Comparison of ENCODE assay signal across 8 cellular contexts in the genomic region with DNA sequence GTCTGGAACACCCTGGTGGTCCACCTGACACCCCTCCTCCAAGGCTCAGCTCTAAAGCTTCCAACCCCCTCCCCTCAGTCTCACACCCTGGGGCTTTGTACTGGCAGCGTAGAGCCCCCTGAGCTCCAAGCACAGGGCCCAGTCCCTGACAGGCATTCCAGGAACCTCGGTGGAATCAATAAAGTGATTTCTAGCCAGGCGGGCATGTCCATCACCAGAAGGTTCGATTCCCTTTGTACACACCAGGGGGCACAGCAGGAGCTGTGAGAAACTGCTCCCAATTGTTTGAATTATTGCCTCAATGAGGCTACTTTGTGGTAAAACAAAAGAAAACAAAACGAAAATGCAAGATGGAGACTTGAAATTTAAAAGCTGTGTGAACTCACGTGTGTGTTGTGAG. TPM values are rescaled to one million over a fixed set of nuclear protein-coding genes. Genes with fewer than 3 reads are reported as not detected.
A peak's percentile ranks its signal among the peaks of the same experiment; 100 is the strongest.
DNase-seq lines count a peak whose midpoint lies in the region; ATAC-seq and TF ChIP-seq lines count a peak whose summit lies in the region.

No MANE protein-coding gene starts in this region.

- H3K27ac ChIP-seq in DND-41 (ENCODE audit: low read length), result peak overlapping the region; percentile 4; the same call in 1 of the 2 replicates

- no peaks in the 10 kb centered on the region for H4K20me1 ChIP-seq in DND-41 (ENCODE audit: insufficient read depth, low read length)

- no peaks in the 10 kb centered on the region for H3K9me3 ChIP-seq in DND-41 (ENCODE audit: insufficient read depth, low read length, severe bottlenecking)

- no peaks in the 10 kb centered on the region for H3K9me3 Mint-ChIP-seq in activated CD4-positive, alpha-beta memory T cell treated with anti-CD3 and anti-CD28 coated beads, Interleukin-2, amount 10 ng/mL, durations not matched to agents 7 days and 5 days

- no peak overlapping the region for H3K4me3 Mint-ChIP-seq in activated CD4-positive, alpha-beta memory T cell treated with anti-CD3 and anti-CD28 coated beads, Interleukin-2, amount 10 ng/mL, durations not matched to agents 7 days and 5 days

- H3K4me2 ChIP-seq in DND-41 (ENCODE audit: insufficient read depth, low read length), result no peak overlapping the region

- no peaks in the 10 kb centered on the region for H3K36me3 ChIP-seq in DND-41 (ENCODE audit: insufficient read depth, low read length)

- TF ChIP-seq CTCF in DND-41 (IDR thresholded peaks at IDR 0.05; ENCODE audit: borderline replicate concordance, extremely low read depth, low read length, poor library complexity, severe bottlenecking), result peak; percentile 66
- peak; percentile 82 for TF ChIP-seq CTCF in retinal pigment epithelial cell (conservative IDR thresholded peaks at IDR 0.05; ENCODE audit: low read depth, low read length)

- H3K79me2 ChIP-seq in DND-41 (ENCODE audit: insufficient read depth, low read length), result no peaks in the 10 kb centered on the region

- H3K27me3 Mint-ChIP-seq in activated CD4-positive, alpha-beta memory T cell treated with anti-CD3 and anti-CD28 coated beads, Interleukin-2, amount 10 ng/mL, durations not matched to agents 7 days and 5 days, result peaks cover 14% of the 10 kb centered on the region

- peaks cover 18% of the 10 kb centered on the region for H3K4me1 Mint-ChIP-seq in activated CD4-positive, alpha-beta memory T cell treated with anti-CD3 and anti-CD28 coated beads, Interleukin-2, amount 10 ng/mL, durations not matched to agents 7 days and 5 days

- CTCF ChIA-PET in activated CD4-positive, alpha-beta memory T cell treated with anti-CD3 and anti-CD28 coated beads, Interleukin-2, amount 10 ng/mL, durations not matched to agents 7 days and 5 days (lab: Charles Lee), result interaction anchor here (0.6 to 4.6 kb wide), 33 partner anchors 10 to 450 kb away, joined by 3 to 40 read pairs (median 5); a partner anchor contains a TSS

- H3K9ac ChIP-seq in DND-41 (ENCODE audit: low read depth, low read length), result no peak overlapping the region

- in situ Hi-C loops in KBM-7 (cut with MboI; ENCODE audit: low pct_unique_long_range_greater_than_20kb, low sequenced_read_pairs), result no loop called here

- POLR2A ChIA-PET in activated CD4-positive, alpha-beta memory T cell treated with anti-CD3 and anti-CD28 coated beads, Interleukin-2, amount 10 ng/mL, durations not matched to agents 7 days and 5 days (lab: Charles Lee), result interaction anchor here (0.7 to 1.2 kb wide), 3 partner anchors 11 to 124 kb away, joined by 3 to 5 read pairs (median 3); no protein-coding TSS in a partner anchor

- no peaks in the 10 kb centered on the region for H3K36me3 Mint-ChIP-seq in activated CD4-positive, alpha-beta memory T cell treated with anti-CD3 and anti-CD28 coated beads, Interleukin-2, amount 10 ng/mL, durations not matched to agents 7 days and 5 days (ENCODE audit: low read depth)

- no peaks in the 10 kb centered on the region for H3K27me3 ChIP-seq in DND-41 (ENCODE audit: insufficient read depth, low read length, poor library complexity)

- ATAC-seq in DND-41 (ENCODE audit: insufficient read depth, low read depth) (peak; percentile 73), esophagus mucosa (peak; percentile 57), HG03521 (IDR thresholded peaks at IDR 0.05; ENCODE audit: unreplicated experiment) (no peak), GM21360 (IDR thresholded peaks at IDR 0.05; ENCODE audit: unreplicated experiment) (no peak)

- no peak overlapping the region for H3K27ac Mint-ChIP-seq in activated CD4-positive, alpha-beta memory T cell treated with anti-CD3 and anti-CD28 coated beads, Interleukin-2, amount 10 ng/mL, durations not matched to agents 7 days and 5 days

- H2AFZ ChIP-seq in DND-41 (ENCODE audit: low read depth, low read length), result no peak overlapping the region

- H3K4me3 ChIP-seq in DND-41 (ENCODE audit: low read depth in 1 of 2, low read length in 2 of 2) (no peak overlapping the region), retinal pigment epithelial cell (ENCODE audit: low read length) (no peak overlapping the region)

- DNase-seq in DND-41, result peak; percentile 64
- peak; percentile 51 for DNase-seq in KBM-7
- peak; percentile 58 for DNase-seq in activated CD4-positive, alpha-beta memory T cell treated with anti-CD3 and anti-CD28 coated beads, Interleukin-2, amount 10 ng/mL, durations not matched to agents 7 days and 5 days
- DNase-seq in retinal pigment epithelial cell (ENCODE audit: low read depth), result peak; percentile 14
- no peak for DNase-seq in HK-2 (ENCODE audit: unreplicated experiment)

- peaks cover 16% of the 10 kb centered on the region for H3K4me1 ChIP-seq in DND-41 (ENCODE audit: insufficient read depth, low read length)

RNA-seq across cellular contexts. Expression of a gene that starts 51.8 kb away (rescaled TPM):
- under 1 TPM; 0.38 to 0.53 TPM for total RNA-seq in activated CD4-positive, alpha-beta memory T cell treated with anti-CD3 and anti-CD28 coated beads, Interleukin-2, amount 10 ng/mL, durations not matched to agents 7 days and 5 days
- total RNA-seq in esophagus mucosa, result 0.52 TPM

Comparison
In these comparisons a context has a peak if more than half of its experiments do, and no peak if none do; other contexts are left out.
1. ATAC-seq: peak in DND-41 (single experiment) and esophagus mucosa (single experiment); none in HG03521 (single experiment) and GM21360 (single experiment).